ENCODE assay signal across 9 cellular contexts in genomic region chr12:125092872-125093680, GRCh38. TPM values are rescaled to one million over a fixed set of nuclear protein-coding genes. Genes with fewer than 3 reads are reported as not detected.
DNase-seq lines count a peak whose midpoint lies in the region; ATAC-seq and TF ChIP-seq lines count a peak whose summit lies in the region.
"Had no signal": no experiment of that assay in that cellular context is flagged by ENCODE, and none has a peak within 500 bp of the region (broad histone marks: within the 10 kb centered on the region; RNA-seq: fewer than 3 reads in every experiment).

No MANE protein-coding gene starts in this region.

- H2BK120ac ChIP-seq in neuronal stem cell (ENCODE audit: low read depth, low read length): no peak overlapping the region

- H3K9ac ChIP-seq in neuronal stem cell (ENCODE audit: low read depth, low read length, poor library complexity): peak overlapping the region; percentile 70

- BruUV-seq in Calu3 (replicated peaks; lab: Mats Ljungman, UMichigan): no TSS peak

- no peak overlapping the region for H3K4ac ChIP-seq in neuronal stem cell (ENCODE audit: low read length)

- TF ChIP-seq CTCF in Calu3 (IDR thresholded peaks at IDR 0.05; ENCODE audit: unreplicated experiment): peak; percentile 42
- TF ChIP-seq CTCF in RWPE1 (conservative IDR thresholded peaks at IDR 0.05; ENCODE audit: low read depth): no peak
- no peak for TF ChIP-seq CTCF in foreskin keratinocyte (conservative IDR thresholded peaks at IDR 0.05)

- H2BK5ac ChIP-seq in neuronal stem cell (ENCODE audit: low read length): peak overlapping the region; percentile 42

- H3K18ac ChIP-seq in neuronal stem cell (ENCODE audit: low read length): no peak overlapping the region

- peak; percentile 83 for ATAC-seq in foreskin keratinocyte
- no peak for ATAC-seq in GM19463 (IDR thresholded peaks at IDR 0.05; ENCODE audit: unreplicated experiment)
- no peak for ATAC-seq in HG02610 (IDR thresholded peaks at IDR 0.05; ENCODE audit: unreplicated experiment)
- ATAC-seq: activated T-cell treated with anti-CD3 and anti-CD28 coated beads, Interleukin-2, amount 50 U/mL, for 4 hours had no signal

- peak overlapping the region; percentile 34 for H3K27ac Mint-ChIP-seq in Calu3 (ENCODE audit: unreplicated experiment)

- no CpG with 5 or more reads among the region's 19 CpGs for WGBS in neuronal stem cell (ENCODE audit: extremely low coverage in 2 of 2, insufficient read length in 2 of 2, insufficient replicate concordance in 1 of 2), 2 donors

- H2AK5ac ChIP-seq in neuronal stem cell (ENCODE audit: low read depth, low read length): no peak overlapping the region

- H2AFZ ChIP-seq in neuronal stem cell (ENCODE audit: low read length): no peak overlapping the region

- no peaks in the 10 kb centered on the region for H3K27me3 Mint-ChIP-seq in Calu3 (ENCODE audit: unreplicated experiment)

- peaks cover 12% of the 10 kb centered on the region for H3K36me3 Mint-ChIP-seq in Calu3 (ENCODE audit: insufficient read depth, unreplicated experiment)

- intact Hi-C loops in Calu3 (cut with micrococcal nuclease; ENCODE audit: unreplicated experiment): loop anchor here (1.0 to 10.0 kb wide), 4 partner anchors 94 to 310 kb away; partner anchors contain the start of gene TMEM132B

- H2BK12ac ChIP-seq in neuronal stem cell (ENCODE audit: low read length): no peak overlapping the region

- CTCF ChIA-PET in Calu3 (lab: Charles Lee) (interaction anchor here (0.5 to 2.0 kb wide), 7 partner anchors 31 to 413 kb away, joined by 3 to 6 read pairs (median 5); no protein-coding TSS in a partner anchor), RWPE1 (lab: Yijun Ruan, JAX) (interaction anchor here (0.6 kb wide), 1 partner anchor 311 kb away, joined by 3 read pairs; no protein-coding TSS in a partner anchor)

- peak overlapping the region; percentile 77 for H3K14ac ChIP-seq in neuronal stem cell (ENCODE audit: low read length)

- H3K4me1 Mint-ChIP-seq in Calu3 (ENCODE audit: low read depth, unreplicated experiment): peaks cover 41% of the 10 kb centered on the region

- DNase-seq in Calu3 (peak; percentile 83), RWPE1 (ENCODE audit: low spot score) (peak; percentile 43), foreskin keratinocyte (peak; percentile 25 to 47), neuronal stem cell (ENCODE audit: low spot score) (no peak)
- DNase-seq in stimulated activated CD4-positive, alpha-beta T cell treated with anti-CD3 and anti-CD28 coated beads, Interleukin-4, amount 100 ng/mL, for 4 hours: no peak
- DNase-seq in activated CD8-positive, alpha-beta memory T cell treated with anti-CD3 and anti-CD28 coated beads for 24 hours: no peak
- DNase-seq: activated T-cell treated with anti-CD3 and anti-CD28 coated beads, Interleukin-2, amount 50 U/mL, for 4 hours had no signal

- H3K36me3 ChIP-seq in neuronal stem cell (replicated peaks in 1 of 2; ENCODE audit: control insufficient read depth in 2 of 2, insufficient read depth in 2 of 2, low read length in 2 of 2): peaks cover 29 to 66% of the 10 kb centered on the region in 2 donors

- no peak overlapping the region for H4K8ac ChIP-seq in neuronal stem cell (ENCODE audit: low read depth, low read length)

- H3K27ac ChIP-seq in RWPE1 (peak overlapping the region; percentile 74), foreskin keratinocyte (no peak overlapping the region), neuronal stem cell (replicated peaks; ENCODE audit: low read length) (no peak overlapping the region)

- peak overlapping the region; percentile 36 for H3K4me3 Mint-ChIP-seq in Calu3 (ENCODE audit: low read depth, unreplicated experiment)
- H3K4me3 Mint-ChIP-seq: activated T-cell treated with anti-CD3 and anti-CD28 coated beads, Interleukin-2, amount 50 U/mL, for 4 hours had no signal

- POLR2A ChIA-PET in RWPE1 (lab: Yijun Ruan, JAX; ENCODE audit: low non-redundant PET): no interaction called here

- H4K91ac ChIP-seq in neuronal stem cell (ENCODE audit: low read depth, low read length, poor library complexity): no peak overlapping the region

- H3K4me1 ChIP-seq in foreskin keratinocyte: peaks cover 4% of the 10 kb centered on the region
- no peaks in the 10 kb centered on the region for H3K4me1 ChIP-seq in neuronal stem cell (ENCODE audit: control insufficient read depth in 2 of 2, insufficient read depth in 1 of 2, low read depth in 1 of 2, low read length in 2 of 2)

- no peaks in the 10 kb centered on the region for H3K79me1 ChIP-seq in neuronal stem cell (ENCODE audit: low read depth, low read length)

- H3K9me3 Mint-ChIP-seq in Calu3 (ENCODE audit: low read depth, unreplicated experiment): no peaks in the 10 kb centered on the region
- H3K9me3 Mint-ChIP-seq: activated T-cell treated with anti-CD3 and anti-CD28 coated beads, Interleukin-2, amount 50 U/mL, for 4 hours had no signal

- no peak overlapping the region for H3K4me2 ChIP-seq in neuronal stem cell (ENCODE audit: insufficient read depth, low read length, poor library complexity, severe bottlenecking)

- H3K27me3 ChIP-seq in foreskin keratinocyte (no peaks in the 10 kb centered on the region), neuronal stem cell (ENCODE audit: control insufficient read depth in 3 of 3, insufficient read depth in 3 of 3, low read depth in 1 of 3, low read length in 3 of 3) (no peaks in the 10 kb centered on the region)

- no peak overlapping the region for H2BK15ac ChIP-seq in neuronal stem cell (ENCODE audit: low read length)

- H3K4me3 ChIP-seq in neuronal stem cell (ENCODE audit: low read length in 2 of 2): no peak overlapping the region

- peak overlapping the region; percentile 89 for H3K23ac ChIP-seq in neuronal stem cell (ENCODE audit: low read depth, low read length, poor library complexity)

- peaks cover 0 to 3% of the 10 kb centered on the region in 2 donors for H3K9me3 ChIP-seq in neuronal stem cell (replicated peaks in 1 of 2; ENCODE audit: control insufficient read depth in 2 of 2, insufficient read depth in 1 of 2, low read depth in 1 of 2, low read length in 2 of 2)

RNA-seq across cellular contexts. Expression of gene AACS, which starts 27.8 kb away (rescaled TPM):
- 39.2 and 41.3 TPM in 2 replicates for total RNA-seq in Calu3 (2022)
- 43.1 and 52.3 TPM in 2 replicates for total RNA-seq in foreskin keratinocyte
- 35.6 and 40.5 TPM in 2 replicates for polyA plus RNA-seq in foreskin keratinocyte
- 13.7 TPM for polyA plus RNA-seq in neuronal stem cell (2013, experiment 1 of 2)
- polyA plus RNA-seq in neuronal stem cell (2013, experiment 2 of 2): 14.1 TPM

Comparison
In these comparisons a context has a peak if more than half of its experiments do, and no peak if none do; other contexts are left out.
1. DNase-seq: peak in Calu3 (single experiment), RWPE1 (single experiment) and foreskin keratinocyte (2 of 2); none in neuronal stem cell (single experiment), stimulated activated CD4-positive, alpha-beta T cell treated with anti-CD3 and anti-CD28 coated beads, Interleukin-4, amount 100 ng/mL, for 4 hours (0 of 2) and activated CD8-positive, alpha-beta memory T cell treated with anti-CD3 and anti-CD28 coated beads for 24 hours (single experiment).